In genomic region chr11:843818-844692, GRCh38 we compare ENCODE assay signal across 8 cellular contexts. TPM values are rescaled to one million over a fixed set of nuclear protein-coding genes. Genes with fewer than 3 reads are reported as not detected.
DNase-seq lines count a peak whose midpoint lies in the region; ATAC-seq, FAIRE-seq and TF ChIP-seq lines count a peak whose summit lies in the region.

No MANE protein-coding gene starts in this region.

- H3K36me3 Mint-ChIP-seq in stimulated activated memory B cell treated with anti-CD40 and anti-IgM and Interleukin-4, amounts not matched to agents 10 μg/mL and 1 μg/mL and 100 μg/mL, for 72 hours = peaks cover under 1% of the 10 kb centered on the region

- H3K9me3 ChIP-seq in ES-I3 (ENCODE audit: control insufficient read depth, insufficient read depth, low read length) (no peaks in the 10 kb centered on the region), NT2/D1 (ENCODE audit: insufficient read depth, low read length) (no peaks in the 10 kb centered on the region), kidney (ENCODE audit: control insufficient read depth in 1 of 2, low read length in 2 of 2) (no peaks in the 10 kb centered on the region)

- peak overlapping the region; percentile 83 for H3K9ac ChIP-seq in ES-I3 (ENCODE audit: low read depth, low read length)
- H3K9ac ChIP-seq in NT2/D1 (ENCODE audit: insufficient read length, low read depth) = peak overlapping the region; percentile 99
- peak overlapping the region in 1 of 2 donors; percentile 75 for H3K9ac ChIP-seq in kidney (ENCODE audit: low read length in 2 of 2)

- H3K27ac Mint-ChIP-seq in stimulated activated memory B cell treated with anti-CD40 and anti-IgM and Interleukin-4, amounts not matched to agents 10 μg/mL and 1 μg/mL and 100 μg/mL, for 72 hours = peak overlapping the region; percentile 59

- no peak for FAIRE-seq in kidney (lab: Jason Lieb, UNC)

- peaks cover 33% of the 10 kb centered on the region for H3K27me3 Mint-ChIP-seq in stimulated activated memory B cell treated with anti-CD40 and anti-IgM and Interleukin-4, amounts not matched to agents 10 μg/mL and 1 μg/mL and 100 μg/mL, for 72 hours

- H3K4me1 Mint-ChIP-seq in stimulated activated memory B cell treated with anti-CD40 and anti-IgM and Interleukin-4, amounts not matched to agents 10 μg/mL and 1 μg/mL and 100 μg/mL, for 72 hours = peaks cover 40% of the 10 kb centered on the region

- H3K36me3 ChIP-seq in ES-I3 (ENCODE audit: insufficient read depth, low read length) (peaks cover 2% of the 10 kb centered on the region), NT2/D1 (ENCODE audit: insufficient read depth, insufficient read length, low read length) (peaks cover 34% of the 10 kb centered on the region), kidney (ENCODE audit: control insufficient read depth in 1 of 2, insufficient read depth in 2 of 2, low read length in 2 of 2) (peaks cover 3 to 13% of the 10 kb centered on the region in 2 donors)

- intact Hi-C loops in kidney (cut with DNase I) = no loop called here

- TF ChIP-seq CTCF in kidney (IDR thresholded peaks at IDR 0.05; ENCODE audit: borderline replicate concordance, extremely low read depth, insufficient read depth) = no peak

- H3K4me3 ChIP-seq in NT2/D1 (ENCODE audit: insufficient read length, low read depth) (peak overlapping the region; percentile 80), kidney (ENCODE audit: low read length in 2 of 2) (peak overlapping the region; percentile 47 to 80)

- DNase-seq in NT2/D1 (ENCODE audit: low read depth, low spot score) (peak; percentile 97), caudate nucleus (lab: John Stamatoyannopoulos, UW) (peak in 2 of 61 donors; percentile 16 to 27), kidney (peak; percentile 98), NCI-H82 (lab: John Stamatoyannopoulos, UW) (no peak), NOMO-1 treated with dmso at 0.1 percent for 144 hours (lab: John Stamatoyannopoulos, UW; ENCODE audit: unreplicated experiment) (no peak)

- no peak for ATAC-seq in stimulated activated memory B cell treated with anti-CD40 and anti-IgM and Interleukin-4, amounts not matched to agents 10 μg/mL and 1 μg/mL and 100 μg/mL, for 72 hours
- ATAC-seq in GM19467 (IDR thresholded peaks at IDR 0.05; ENCODE audit: unreplicated experiment) = no peak

- no peaks in the 10 kb centered on the region for H3K27me3 ChIP-seq in NT2/D1 (ENCODE audit: insufficient read depth, insufficient read length)

- H3K4me3 Mint-ChIP-seq in stimulated activated memory B cell treated with anti-CD40 and anti-IgM and Interleukin-4, amounts not matched to agents 10 μg/mL and 1 μg/mL and 100 μg/mL, for 72 hours = peak overlapping the region; percentile 89

- H3K27ac ChIP-seq in caudate nucleus (ENCODE audit: low read depth, low read length) (peak overlapping the region; percentile 36), kidney (ENCODE audit: low read depth in 2 of 2, low read length in 2 of 2) (peak overlapping the region; percentile 92 to 93)

- peaks cover 24% of the 10 kb centered on the region; the same call in 1 of the 2 replicates for H3K4me1 ChIP-seq in ES-I3 (ENCODE audit: insufficient read depth, low read length)
- H3K4me1 ChIP-seq in NT2/D1 (ENCODE audit: insufficient read depth, insufficient read length) = peaks cover 50% of the 10 kb centered on the region
- peaks cover 15 to 36% of the 10 kb centered on the region in 2 donors for H3K4me1 ChIP-seq in kidney (ENCODE audit: control insufficient read depth in 1 of 2, insufficient read depth in 1 of 2, low read depth in 1 of 2, low read length in 2 of 2)

- no peaks in the 10 kb centered on the region for H3K9me3 Mint-ChIP-seq in stimulated activated memory B cell treated with anti-CD40 and anti-IgM and Interleukin-4, amounts not matched to agents 10 μg/mL and 1 μg/mL and 100 μg/mL, for 72 hours

RNA-seq across cellular contexts. Expression of gene TSPAN4, which starts 1.4 kb away (rescaled TPM):
- 104 TPM for total RNA-seq in kidney
- polyA plus RNA-seq in kidney (ENCODE audit: insufficient read depth, low read depth, low replicate concordance) = 81.2 TPM

RNA-seq across cellular contexts. Expression of gene POLR2L, which starts 1.7 kb away (rescaled TPM):
- 107 TPM for total RNA-seq in kidney
- 376 TPM for polyA plus RNA-seq in kidney (ENCODE audit: insufficient read depth, low read depth, low replicate concordance)

RNA-seq across cellular contexts. Expression of gene CD151, which starts 11.3 kb away (rescaled TPM):
- total RNA-seq in kidney = 476 TPM
- polyA plus RNA-seq in kidney (ENCODE audit: insufficient read depth, low read depth, low replicate concordance) = 379 TPM

RNA-seq across cellular contexts. Expression of gene CRACR2B, which starts 16.3 kb away (rescaled TPM):
- 22.6 TPM for total RNA-seq in kidney
- polyA plus RNA-seq in kidney (ENCODE audit: insufficient read depth, low read depth, low replicate concordance) = 16.5 TPM

RNA-seq across cellular contexts. Expression of gene PNPLA2, which starts 25.3 kb away (rescaled TPM):
- total RNA-seq in kidney = 173 TPM
- 67.9 TPM for polyA plus RNA-seq in kidney (ENCODE audit: insufficient read depth, low read depth, low replicate concordance)

Comparison
In these comparisons a context has a peak if more than half of its experiments do, and no peak if none do; other contexts are left out.
1. DNase-seq: peak in NT2/D1 (single experiment) and kidney (single experiment); none in NCI-H82 (single experiment) and NOMO-1 treated with dmso at 0.1 percent for 144 hours (single experiment).